ENCODE assay signal across 22 cellular contexts in the genomic region with DNA sequence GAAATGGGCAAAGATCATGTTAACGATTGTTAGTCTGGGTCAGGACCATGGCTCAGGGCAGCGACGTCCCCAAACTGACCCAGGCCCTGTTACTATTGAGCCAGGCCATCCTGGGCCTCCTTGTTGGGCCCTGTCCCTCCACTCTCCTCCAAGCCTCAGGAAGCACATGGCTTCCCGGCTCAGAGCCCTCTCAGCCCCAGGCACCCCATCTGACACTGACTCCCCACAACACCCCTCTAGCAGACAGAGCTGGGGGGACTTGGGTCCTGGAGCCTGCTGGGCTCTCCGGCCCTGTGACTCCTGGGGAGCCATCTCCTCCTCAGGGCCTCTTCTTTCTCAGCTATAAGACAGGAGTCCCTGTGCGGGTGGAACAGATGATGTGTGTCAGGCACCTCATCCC.
"Had no signal": no experiment of that assay in that cellular context is flagged by ENCODE, and none has a peak within 500 bp of the region (broad histone marks: within the 10 kb centered on the region; RNA-seq: fewer than 3 reads in every experiment).

No MANE protein-coding gene starts in this region.

- H3K9me3 ChIP-seq: breast epithelium, prostate gland, SK-N-SH, testis had no signal

- H3K36me3 ChIP-seq: breast epithelium, prostate gland, upper lobe of left lung had no signal

- H3K27ac ChIP-seq: breast epithelium, hepatocyte, prostate gland, testis, upper lobe of left lung had no signal

- H3K4me1 ChIP-seq: prostate gland had no signal

- H3K4me3 ChIP-seq: breast epithelium, hepatocyte, lung, prostate gland, smooth muscle cell, testis, upper lobe of left lung had no signal

- ATAC-seq: effector memory CD8-positive, alpha-beta T cell; left colon; natural killer cell treated with Interleukin-12 subunit alpha and Interleukin-12 subunit beta and Interleukin-15 and Interleukin-18, amount 100 ng/mL, for 72 hours; right cardiac atrium; stimulated activated effector memory CD8-positive, alpha-beta T cell treated with anti-CD3 and anti-CD28 coated beads, Interleukin-12 subunit alpha, Interleukin-12 subunit beta, amount 100 ng/mL, for 72 hours had no signal

- DNase-seq: activated CD4-positive, alpha-beta memory T cell treated with anti-CD3 and anti-CD28 coated beads, Interleukin-2, amount 10 ng/mL, durations not matched to agents 7 days and 5 days; activated CD4-positive, alpha-beta T cell treated with anti-CD3 and anti-CD28 coated beads for 48 hours; activated CD4-positive, CD25-positive, alpha-beta regulatory T cell; activated CD8-positive, alpha-beta memory T cell treated with anti-CD3 and anti-CD28 coated beads, Interleukin-2, amount 50 U/mL, for 48 hours; activated gamma-delta T cell; cerebellar nuclear complex; effector memory CD8-positive, alpha-beta T cell; foreskin fibroblast; left colon; occipital lobe; right cardiac atrium; SK-N-SH; stimulated activated CD4-positive, alpha-beta T cell treated with anti-CD3 and anti-CD28 coated beads, Interleukin-4, amount 100 ng/mL, for 1 hour; testis; upper lobe of left lung had no signal

- H3K27me3 ChIP-seq: breast epithelium, testis, upper lobe of left lung had no signal
